ENCODE assay signal across 8 cellular contexts in the genomic region with DNA sequence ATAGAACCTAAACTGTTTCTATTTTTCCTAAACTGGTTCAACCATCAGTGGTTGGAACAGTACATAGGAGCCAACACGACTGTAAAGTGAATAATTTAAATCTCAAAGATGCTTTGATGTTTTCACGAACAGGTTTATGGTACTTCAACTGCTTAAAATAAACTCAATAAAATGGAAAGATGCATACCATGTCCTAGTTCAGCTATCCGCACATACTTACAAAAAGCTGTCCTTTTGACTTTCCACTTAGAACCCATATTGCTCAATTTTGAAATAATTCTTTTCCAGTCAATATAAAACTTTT. TPM values are rescaled to one million over a fixed set of nuclear protein-coding genes. Genes with fewer than 3 reads are reported as not detected.
DNase-seq lines count a peak whose midpoint lies in the region; ATAC-seq and TF ChIP-seq lines count a peak whose summit lies in the region.

No MANE protein-coding gene starts in this region.

- H3K4me1 ChIP-seq in OCI-LY7 (ENCODE audit: insufficient read depth, low read length, poor library complexity, severe bottlenecking) (peaks cover 46% of the 10 kb centered on the region), esophagus muscularis mucosa (peaks cover 14 to 28% (median 20%) of the 10 kb centered on the region in 4 donors), sigmoid colon (peaks cover 0 to 22% (median 18%) of the 10 kb centered on the region in 4 donors)

- ATAC-seq in GM19351 (IDR thresholded peaks at IDR 0.05; ENCODE audit: unreplicated experiment): peak; percentile 14

- POLR2A ChIA-PET in OCI-LY7 (lab: Charles Lee): interaction anchor here (0.6 to 1.9 kb wide), 12 partner anchors 9 to 970 kb away, joined by 3 to 9 read pairs (median 3); a partner anchor contains a TSS

- peak overlapping the region; percentile 72; the same call in 1 of the 2 replicates for H2AFZ ChIP-seq in OCI-LY7 (ENCODE audit: low read length)

- CTCF ChIA-PET in OCI-LY7 (lab: Charles Lee; ENCODE audit: unreplicated experiment): no interaction called here

- peak overlapping the region; percentile 81 for H3K4me2 ChIP-seq in OCI-LY7 (ENCODE audit: low read length)

- intact Hi-C loops in OCI-LY7 (cut with micrococcal nuclease; ENCODE audit: unreplicated experiment): no loop called here
- intact Hi-C loops in esophagus muscularis mucosa (cut with DNase I): no loop called here
- intact Hi-C loops in sigmoid colon (cut with DNase I): loop anchor here (2.0 to 5.0 kb wide), 2 partner anchors 69 to 186 kb away; a partner anchor contains a TSS

- peaks cover 33% of the 10 kb centered on the region; the same call in 1 of the 2 replicates for H3K79me2 ChIP-seq in OCI-LY7 (ENCODE audit: insufficient read depth, low read depth, low read length)

- peaks cover 14% of the 10 kb centered on the region; the same call in 1 of the 2 replicates for H4K20me1 ChIP-seq in OCI-LY7 (ENCODE audit: insufficient read depth, low read length)

- H3K4me3 ChIP-seq in OCI-LY7 (ENCODE audit: low read depth, low read length, poor library complexity, severe bottlenecking) (peak overlapping the region; percentile 89), esophagus muscularis mucosa (peak overlapping the region; percentile 67 to 97 (median 92)), sigmoid colon (peak overlapping the region; percentile 67 to 98 (median 95))

- no peak for TF ChIP-seq POLR2A in esophagus muscularis mucosa (IDR thresholded peaks at IDR 0.05; ENCODE audit: low read depth)
- no peak for TF ChIP-seq POLR2A in sigmoid colon (IDR thresholded peaks at IDR 0.05)

- peak overlapping the region; percentile 73 for H3K27ac ChIP-seq in OCI-LY7 (ENCODE audit: low read depth, low read length, poor library complexity, severe bottlenecking)
- peak overlapping the region; percentile 90 to 100 (median 96) for H3K27ac ChIP-seq in esophagus muscularis mucosa (replicated peaks in 1 of 4)
- peak overlapping the region; percentile 96 to 99 (median 97) for H3K27ac ChIP-seq in sigmoid colon

- BruUV-seq in OCI-LY7 (replicated peaks; lab: Mats Ljungman, UMichigan): no TSS peak

- H3K36me3 ChIP-seq in OCI-LY7 (ENCODE audit: insufficient read depth, low read length): peaks cover under 1% of the 10 kb centered on the region
- no peaks in the 10 kb centered on the region for H3K36me3 ChIP-seq in esophagus muscularis mucosa
- no peaks in the 10 kb centered on the region for H3K36me3 ChIP-seq in sigmoid colon

- no peaks in the 10 kb centered on the region for H3K9me2 ChIP-seq in OCI-LY7 (ENCODE audit: insufficient read depth, low read length)

- TF ChIP-seq EP300 in esophagus muscularis mucosa (IDR thresholded peaks at IDR 0.05): no peak
- TF ChIP-seq EP300 in sigmoid colon (IDR thresholded peaks at IDR 0.05): no peak

- DNase-seq in OCI-LY7 (ENCODE audit: low spot score): no peak
- DNase-seq in esophagus muscularis mucosa (ENCODE audit: extremely low spot score): no peak
- DNase-seq in sigmoid colon: no peak
- DNase-seq in DMS153 (lab: John Stamatoyannopoulos, UW): no peak
- DNase-seq in Ammon's horn (ENCODE audit: low spot score): no peak
- no peak for DNase-seq in putamen (ENCODE audit: low spot score)
- no peak for DNase-seq in NCI-H146 (lab: John Stamatoyannopoulos, UW)

- H3K9me3 ChIP-seq in OCI-LY7 (ENCODE audit: low read length) (no peaks in the 10 kb centered on the region), esophagus muscularis mucosa (no peaks in the 10 kb centered on the region), sigmoid colon (no peaks in the 10 kb centered on the region)

- WGBS in esophagus muscularis mucosa: 7% methylated on average over 3 of the region's 3 CpGs
- 1 to 4% methylated on average over 3 of the region's 3 CpGs for WGBS in sigmoid colon, 2 donors

- TF ChIP-seq CTCF in OCI-LY7 (conservative IDR thresholded peaks at IDR 0.05; ENCODE audit: low read length) (no peak), esophagus muscularis mucosa (IDR thresholded peaks at IDR 0.05) (no peak), sigmoid colon (IDR thresholded peaks at IDR 0.05) (no peak)

- H3K27me3 ChIP-seq in esophagus muscularis mucosa (no peaks in the 10 kb centered on the region), sigmoid colon (no peaks in the 10 kb centered on the region)

RNA-seq across cellular contexts. Expression of a gene that starts 0.9 kb away (rescaled TPM):
- 16.0 and 26.2 TPM in 2 replicates for total RNA-seq in OCI-LY7 (2014; rRNA removed; shearing (Covaris generic))
- total RNA-seq in OCI-LY7 (2022): 33.5 and 36.0 TPM in 2 replicates
- 10 to 100 TPM; 40.3 to 60.6 (median 51.5) TPM for total RNA-seq in esophagus muscularis mucosa
- 10 to 100 TPM; 37.7 to 82.0 (median 55.4) TPM for total RNA-seq in sigmoid colon
- polyA plus RNA-seq in sigmoid colon: 10 to 100 TPM; 19.9 to 36.8 (median 21.0) TPM
